13 cellular contexts compared by ENCODE assay signal in genomic region chr6:10409160-10409765, GRCh38. TPM values are rescaled to one million over a fixed set of nuclear protein-coding genes. Genes with fewer than 3 reads are reported as not detected.
DNase-seq lines count a peak whose midpoint lies in the region; ATAC-seq and TF ChIP-seq lines count a peak whose summit lies in the region.
"Had no signal": no experiment of that assay in that cellular context is flagged by ENCODE, and none has a peak within 500 bp of the region (broad histone marks: within the 10 kb centered on the region; RNA-seq: fewer than 3 reads in every experiment).

No MANE protein-coding gene starts in this region.

- ATAC-seq in activated naive CD4-positive, alpha-beta T cell treated with anti-CD3 and anti-CD28 coated beads, Interleukin-2, amount 50 U/mL, for 72 hours = no peak
- no peak for ATAC-seq in Panc1
- no peak for ATAC-seq in stimulated activated naive B cell treated with anti-CD40 and anti-IgM and Interleukin-4, amounts not matched to agents 10 μg/mL and 1 μg/mL and 100 μg/mL, for 72 hours (replicated peaks)
- ATAC-seq: activated CD8-positive, alpha-beta T cell treated with anti-CD3 and anti-CD28 coated beads for 36 hours had no signal

- peaks cover 26% of the 10 kb centered on the region for H3K9me3 Mint-ChIP-seq in activated naive CD4-positive, alpha-beta T cell treated with anti-CD3 and anti-CD28 coated beads, Interleukin-2, amount 10 ng/mL, durations not matched to agents 7 days and 5 days
- H3K9me3 Mint-ChIP-seq in activated naive CD4-positive, alpha-beta T cell treated with anti-CD3 and anti-CD28 coated beads, Interleukin-2, amount 50 U/mL, for 72 hours = peaks cover 14 to 17% of the 10 kb centered on the region in 2 donors
- H3K9me3 Mint-ChIP-seq in stimulated activated naive B cell treated with anti-CD40 and anti-IgM and Interleukin-4, amounts not matched to agents 10 μg/mL and 1 μg/mL and 100 μg/mL, for 72 hours = peaks cover 17% of the 10 kb centered on the region in 2 donors
- H3K9me3 Mint-ChIP-seq in activated T-helper 2 cell treated with anti-CD3 and anti-CD28 coated beads, Interferon-gamma antibody, Interleukin-2, Interleukin-4, amounts not matched to agents 10 μg/mL and 5 μg/mL and 100 μg/mL, durations not matched to agents 14 hours and 24 hours and 36 hours = peaks cover 17% of the 10 kb centered on the region

- CTCF ChIA-PET in activated naive CD4-positive, alpha-beta T cell treated with anti-CD3 and anti-CD28 coated beads, Interleukin-2, amount 10 ng/mL, durations not matched to agents 7 days and 5 days (lab: Charles Lee) = no interaction called here
- CTCF ChIA-PET in Panc1 (lab: Charles Lee) = no interaction called here

- H3K36me3 Mint-ChIP-seq in activated naive CD4-positive, alpha-beta T cell treated with anti-CD3 and anti-CD28 coated beads, Interleukin-2, amount 10 ng/mL, durations not matched to agents 7 days and 5 days = peaks cover 36% of the 10 kb centered on the region
- H3K36me3 Mint-ChIP-seq in activated naive CD4-positive, alpha-beta T cell treated with anti-CD3 and anti-CD28 coated beads, Interleukin-2, amount 50 U/mL, for 72 hours = peaks cover 50 to 68% of the 10 kb centered on the region in 2 donors
- H3K36me3 Mint-ChIP-seq in stimulated activated naive B cell treated with anti-CD40 and anti-IgM and Interleukin-4, amounts not matched to agents 10 μg/mL and 1 μg/mL and 100 μg/mL, for 72 hours = peaks cover 21 to 34% of the 10 kb centered on the region in 2 donors
- peaks cover 14% of the 10 kb centered on the region for H3K36me3 Mint-ChIP-seq in activated T-helper 2 cell treated with anti-CD3 and anti-CD28 coated beads, Interferon-gamma antibody, Interleukin-2, Interleukin-4, amounts not matched to agents 10 μg/mL and 5 μg/mL and 100 μg/mL, durations not matched to agents 14 hours and 24 hours and 36 hours (ENCODE audit: low read depth)

- peaks cover 43% of the 10 kb centered on the region for H3K4me1 ChIP-seq in Panc1 (ENCODE audit: control insufficient read depth, insufficient read depth, low read length)
- H3K4me1 ChIP-seq in esophagus squamous epithelium = peaks cover 0 to 94% (median 34%) of the 10 kb centered on the region in 3 donors

- in situ Hi-C loops in Panc1 (cut with HindIII; ENCODE audit: low pct_unique_long_range_greater_than_20kb, low sequenced_read_pairs) = no loop called here

- POLR2A ChIA-PET in Panc1 (lab: Charles Lee) = no interaction called here

- BruUV-seq in Panc1 (replicated peaks; lab: Mats Ljungman, UMichigan) = TSS peak; percentile 6

- H3K4me3 ChIP-seq in Panc1 (ENCODE audit: low read depth in 2 of 2, low read length in 2 of 2) = peak overlapping the region; percentile 96 to 100
- H3K4me3 ChIP-seq in esophagus squamous epithelium = peak overlapping the region; percentile 71 to 89 (median 78)

- H3K4me3 Mint-ChIP-seq in activated naive CD4-positive, alpha-beta T cell treated with anti-CD3 and anti-CD28 coated beads, Interleukin-2, amount 10 ng/mL, durations not matched to agents 7 days and 5 days = peak overlapping the region; percentile 29
- H3K4me3 Mint-ChIP-seq in stimulated activated naive B cell treated with anti-CD40 and anti-IgM and Interleukin-4, amounts not matched to agents 10 μg/mL and 1 μg/mL and 100 μg/mL, for 72 hours = peak overlapping the region; percentile 33 to 47
- H3K4me3 Mint-ChIP-seq in activated T-helper 2 cell treated with anti-CD3 and anti-CD28 coated beads, Interferon-gamma antibody, Interleukin-2, Interleukin-4, amounts not matched to agents 10 μg/mL and 5 μg/mL and 100 μg/mL, durations not matched to agents 14 hours and 24 hours and 36 hours (ENCODE audit: low read depth) = no peak overlapping the region
- H3K4me3 Mint-ChIP-seq: activated CD8-positive, alpha-beta T cell treated with anti-CD3 and anti-CD28 coated beads for 36 hours had no signal

- H3K9me3 ChIP-seq in Panc1 (ENCODE audit: control insufficient read depth, insufficient read depth, low read depth, low read length) (no peaks in the 10 kb centered on the region), esophagus squamous epithelium (no peaks in the 10 kb centered on the region)

- H3K36me3 ChIP-seq in Panc1 (ENCODE audit: control insufficient read depth, insufficient read depth, low read length) (peaks cover 41% of the 10 kb centered on the region), esophagus squamous epithelium (no peaks in the 10 kb centered on the region)

- no peak for TF ChIP-seq POLR2A in esophagus squamous epithelium (IDR thresholded peaks at IDR 0.05)

- intact Hi-C loops in Panc1 (cut with micrococcal nuclease; ENCODE audit: unreplicated experiment) (no loop called here), esophagus squamous epithelium (cut with DNase I) (no loop called here)
- intact Hi-C loops in activated T-helper 2 cell treated with anti-CD3 and anti-CD28 coated beads, Interferon-gamma antibody, Interleukin-2, Interleukin-4, amounts not matched to agents 10 μg/mL and 5 μg/mL and 100 μg/mL, durations not matched to agents 14 hours and 24 hours and 36 hours (cut with micrococcal nuclease) = no loop called here

- H3K27ac ChIP-seq in Panc1 (ENCODE audit: low read length) (peak overlapping the region; percentile 98), esophagus squamous epithelium (peak overlapping the region; percentile 92 to 99 (median 98))

- DNase-seq in activated naive CD4-positive, alpha-beta T cell treated with anti-CD3 and anti-CD28 coated beads, Interleukin-2, amount 10 ng/mL, durations not matched to agents 7 days and 5 days = no peak
- no peak for DNase-seq in activated naive CD4-positive, alpha-beta T cell treated with anti-CD3 and anti-CD28 coated beads, Interleukin-2, amount 50 U/mL, for 72 hours (ENCODE audit: low spot score in 2 of 2)
- DNase-seq in Panc1 (ENCODE audit: low read depth, low spot score) (no peak), esophagus squamous epithelium (lab: John Stamatoyannopoulos, UW) (no peak), NCI-H128 (lab: John Stamatoyannopoulos, UW; ENCODE audit: unreplicated experiment) (no peak), GDM1 (lab: John Stamatoyannopoulos, UW) (no peak)
- no peak for DNase-seq in stimulated activated naive B cell treated with anti-CD40 and anti-IgM and Interleukin-4, amounts not matched to agents 10 μg/mL and 1 μg/mL and 100 μg/mL, for 72 hours
- no peak for DNase-seq in activated T-helper 2 cell treated with anti-CD3 and anti-CD28 coated beads, Interferon-gamma antibody, Interleukin-2, Interleukin-4, amounts not matched to agents 10 μg/mL and 5 μg/mL and 100 μg/mL, durations not matched to agents 14 hours and 24 hours and 36 hours (ENCODE audit: low spot score)
- DNase-seq: activated CD8-positive, alpha-beta T cell treated with anti-CD3 and anti-CD28 coated beads for 36 hours; aorta; C1 segment of cervical spinal cord; NCI-H187; RPMI8226 had no signal

- WGBS in esophagus squamous epithelium, 2 donors = 9 to 16% methylated on average over 10 to 11 of the region's 11 CpGs

- H3K27me3 Mint-ChIP-seq in activated naive CD4-positive, alpha-beta T cell treated with anti-CD3 and anti-CD28 coated beads, Interleukin-2, amount 10 ng/mL, durations not matched to agents 7 days and 5 days = peaks cover 82% of the 10 kb centered on the region
- peaks cover 71 to 87% of the 10 kb centered on the region in 2 donors for H3K27me3 Mint-ChIP-seq in stimulated activated naive B cell treated with anti-CD40 and anti-IgM and Interleukin-4, amounts not matched to agents 10 μg/mL and 1 μg/mL and 100 μg/mL, for 72 hours
- H3K27me3 Mint-ChIP-seq in activated T-helper 2 cell treated with anti-CD3 and anti-CD28 coated beads, Interferon-gamma antibody, Interleukin-2, Interleukin-4, amounts not matched to agents 10 μg/mL and 5 μg/mL and 100 μg/mL, durations not matched to agents 14 hours and 24 hours and 36 hours (ENCODE audit: low read depth) = peaks cover 80% of the 10 kb centered on the region

- no peaks in the 10 kb centered on the region for H3K27me3 ChIP-seq in Panc1 (ENCODE audit: control insufficient read depth, insufficient read depth, low read length)
- peaks cover 0 to 76% (median 8%) of the 10 kb centered on the region in 4 donors for H3K27me3 ChIP-seq in esophagus squamous epithelium

- H3K4me1 Mint-ChIP-seq in activated naive CD4-positive, alpha-beta T cell treated with anti-CD3 and anti-CD28 coated beads, Interleukin-2, amount 10 ng/mL, durations not matched to agents 7 days and 5 days = peaks cover 43% of the 10 kb centered on the region
- H3K4me1 Mint-ChIP-seq in stimulated activated naive B cell treated with anti-CD40 and anti-IgM and Interleukin-4, amounts not matched to agents 10 μg/mL and 1 μg/mL and 100 μg/mL, for 72 hours = peaks cover 27 to 52% of the 10 kb centered on the region in 2 donors
- H3K4me1 Mint-ChIP-seq in activated T-helper 2 cell treated with anti-CD3 and anti-CD28 coated beads, Interferon-gamma antibody, Interleukin-2, Interleukin-4, amounts not matched to agents 10 μg/mL and 5 μg/mL and 100 μg/mL, durations not matched to agents 14 hours and 24 hours and 36 hours (ENCODE audit: low read depth) = peaks cover 26% of the 10 kb centered on the region

- peak overlapping the region; percentile 77 for H3K27ac Mint-ChIP-seq in activated naive CD4-positive, alpha-beta T cell treated with anti-CD3 and anti-CD28 coated beads, Interleukin-2, amount 10 ng/mL, durations not matched to agents 7 days and 5 days
- peak overlapping the region in 1 of 2 donors; percentile 67 for H3K27ac Mint-ChIP-seq in activated naive CD4-positive, alpha-beta T cell treated with anti-CD3 and anti-CD28 coated beads, Interleukin-2, amount 50 U/mL, for 72 hours
- peak overlapping the region; percentile 93 for H3K27ac Mint-ChIP-seq in stimulated activated naive B cell treated with anti-CD40 and anti-IgM and Interleukin-4, amounts not matched to agents 10 μg/mL and 1 μg/mL and 100 μg/mL, for 72 hours
- no peak overlapping the region for H3K27ac Mint-ChIP-seq in activated T-helper 2 cell treated with anti-CD3 and anti-CD28 coated beads, Interferon-gamma antibody, Interleukin-2, Interleukin-4, amounts not matched to agents 10 μg/mL and 5 μg/mL and 100 μg/mL, durations not matched to agents 14 hours and 24 hours and 36 hours
- H3K27ac Mint-ChIP-seq: activated CD8-positive, alpha-beta T cell treated with anti-CD3 and anti-CD28 coated beads for 36 hours had no signal

- TF ChIP-seq CTCF in Panc1 (IDR thresholded peaks at IDR 0.05) (no peak), esophagus squamous epithelium (IDR thresholded peaks at IDR 0.05) (no peak)

RNA-seq across cellular contexts. Expression of gene TFAP2A, which starts 5.6 kb away (rescaled TPM):
- total RNA-seq in activated naive CD4-positive, alpha-beta T cell treated with anti-CD3 and anti-CD28 coated beads, Interleukin-2, amount 50 U/mL, for 72 hours = under 1 TPM in 1 of 2 donors, not detected in 1; 0.14 TPM
- total RNA-seq in Panc1 (2021; ENCODE audit: unreplicated experiment) (83.9 TPM), esophagus squamous epithelium (10 to 100 TPM; 11.6 to 39.1 (median 29.9) TPM)
- polyA plus RNA-seq in Panc1 (2012; ENCODE audit: insufficient read length) = 95.0 TPM
- 0.23 TPM in 1 of 2 replicates, not detected in the other for total RNA-seq in activated T-helper 2 cell treated with anti-CD3 and anti-CD28 coated beads, Interferon-gamma antibody, Interleukin-2, Interleukin-4, amounts not matched to agents 10 μg/mL and 5 μg/mL and 100 μg/mL, durations not matched to agents 14 hours and 24 hours and 36 hours
- total RNA-seq: activated CD8-positive, alpha-beta T cell treated with anti-CD3 and anti-CD28 coated beads for 36 hours had no signal

Comparison
In these comparisons a context has a peak if more than half of its experiments do, and no peak if none do; other contexts are left out.
1. RNA of gene TFAP2A, which starts 5.6 kb away (total RNA-seq): 83.9 TPM in Panc1 (single experiment) and 11.6 to 39.1 TPM in esophagus squamous epithelium; 0.23 TPM in activated T-helper 2 cell treated with anti-CD3 and anti-CD28 coated beads, Interferon-gamma antibody, Interleukin-2, Interleukin-4, amounts not matched to agents 10 μg/mL and 5 μg/mL and 100 μg/mL, durations not matched to agents 14 hours and 24 hours and 36 hours and 0.14 TPM in activated naive CD4-positive, alpha-beta T cell treated with anti-CD3 and anti-CD28 coated beads, Interleukin-2, amount 50 U/mL, for 72 hours; every median in the first group is over 10 times any median in the second.